In the genomic region with DNA sequence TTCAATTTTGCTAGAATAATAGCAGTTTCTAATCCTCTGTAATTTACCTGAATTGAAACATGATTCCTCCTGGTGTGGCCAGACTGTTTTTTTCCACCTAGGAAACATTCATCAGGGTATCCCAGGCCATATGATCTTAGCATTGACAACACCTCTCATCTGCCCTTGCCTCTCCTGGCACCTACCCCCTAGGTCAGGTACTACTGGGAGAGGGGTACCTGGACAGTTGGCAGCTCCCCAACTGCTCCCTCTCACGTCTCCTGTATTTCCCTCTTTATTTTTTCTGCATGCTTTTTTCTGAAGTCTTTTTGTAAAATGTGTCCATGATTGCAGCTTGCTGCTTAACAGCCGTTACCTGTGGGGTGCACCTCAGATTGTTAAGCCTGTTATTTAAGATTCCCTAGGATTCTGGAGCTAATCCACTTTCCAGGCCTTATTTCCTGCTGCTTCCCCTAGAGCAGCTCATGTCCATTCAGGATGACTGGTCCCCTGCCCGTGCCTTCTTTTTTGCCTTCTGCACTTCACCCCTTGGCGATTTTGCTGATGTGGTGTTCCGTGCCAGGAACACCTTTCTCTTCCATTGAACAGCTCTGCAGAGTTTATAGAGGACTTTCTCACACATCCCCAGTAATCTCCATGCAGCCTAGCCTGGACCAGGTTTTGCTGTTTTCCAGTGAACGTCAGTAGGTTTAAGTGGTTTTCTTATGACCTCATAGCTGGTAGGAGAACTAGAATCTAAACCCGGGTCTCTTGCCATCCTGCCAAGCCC, we compare ENCODE assay signal across 9 cellular contexts. TPM values are rescaled to one million over a fixed set of nuclear protein-coding genes. Genes with fewer than 3 reads are reported as not detected.
DNase-seq lines count a peak whose midpoint lies in the region; ATAC-seq and TF ChIP-seq lines count a peak whose summit lies in the region.
"Had no signal": no experiment of that assay in that cellular context is flagged by ENCODE, and none has a peak within 500 bp of the region (broad histone marks: within the 10 kb centered on the region; RNA-seq: fewer than 3 reads in every experiment).

No MANE protein-coding gene starts in this region.

- peaks cover 26% of the 10 kb centered on the region for H3K4me1 Mint-ChIP-seq in activated B cell treated with CpG ODN at 0.5 μM for 24 hours

- WGBS in lower leg skin, 2 donors, result 27 to 32% methylated on average over 7 of the region's 7 CpGs

- H3K9me3 Mint-ChIP-seq in activated B cell treated with CpG ODN at 0.5 μM for 24 hours, result no peaks in the 10 kb centered on the region

- H3K27me3 ChIP-seq in BE2C, result no peaks in the 10 kb centered on the region
- H3K27me3 ChIP-seq: BLaER1 had no signal

- H3K27ac Mint-ChIP-seq in activated B cell treated with CpG ODN at 0.5 μM for 24 hours, result peak overlapping the region; percentile 0

- H3K36me3 Mint-ChIP-seq in activated B cell treated with CpG ODN at 0.5 μM for 24 hours (ENCODE audit: low read depth), result no peaks in the 10 kb centered on the region

- H3K4me1 ChIP-seq in BE2C, result no peaks in the 10 kb centered on the region

- H3K9me3 ChIP-seq in BE2C, result no peaks in the 10 kb centered on the region
- H3K9me3 ChIP-seq: BLaER1 had no signal

- CTCF ChIA-PET in activated B cell treated with CpG ODN at 0.5 μM for 24 hours (lab: Charles Lee), result interaction anchor here (1.0 to 1.7 kb wide), 2 partner anchors 9 to 36 kb away, joined by 5 read pairs; no protein-coding TSS in a partner anchor

- POLR2A ChIA-PET in activated B cell treated with CpG ODN at 0.5 μM for 24 hours (lab: Charles Lee), result no interaction called here

- intact Hi-C loops in activated B cell treated with CpG ODN at 0.5 μM for 24 hours (cut with micrococcal nuclease), result no loop called here
- intact Hi-C loops in lower leg skin (cut with DNase I; ENCODE audit: low total_unique reads), result no loop called here

- no peaks in the 10 kb centered on the region for H3K36me3 ChIP-seq in BE2C
- H3K36me3 ChIP-seq: BLaER1 had no signal

- DNase-seq in BE2C (peak; percentile 38), LHCN-M2 (ENCODE audit: low read depth) (peak; percentile 7), activated B cell treated with CpG ODN at 0.5 μM for 24 hours (no peak), iPS-NIHi7 (ENCODE audit: extremely low spot score) (peak; percentile 61), lower leg skin (ENCODE audit: low spot score in 2 of 2) (no peak), COLO829 (ENCODE audit: low spot score) (no peak)
- DNase-seq in activated CD4-positive, CD25-positive, alpha-beta regulatory T cell (lab: John Stamatoyannopoulos, UW), result no peak

- ATAC-seq in activated B cell treated with CpG ODN at 0.5 μM for 24 hours (ENCODE audit: low read depth), result no peak
- no peak for ATAC-seq in HG02588 (IDR thresholded peaks at IDR 0.05; ENCODE audit: unreplicated experiment)

- H3K4me3 Mint-ChIP-seq in activated B cell treated with CpG ODN at 0.5 μM for 24 hours, result no peak overlapping the region

- H3K4me3 ChIP-seq in BE2C (ENCODE audit: low read depth, low read length) (peak overlapping the region; percentile 7; the same call in 1 of the 2 replicates), lower leg skin (ENCODE audit: low read depth, poor library complexity, severe bottlenecking) (no peak overlapping the region)
- H3K4me3 ChIP-seq: BLaER1 had no signal

- no peaks in the 10 kb centered on the region for H3K27me3 Mint-ChIP-seq in activated B cell treated with CpG ODN at 0.5 μM for 24 hours

- no peak for TF ChIP-seq CTCF in BE2C (IDR thresholded peaks at IDR 0.05; ENCODE audit: low read depth, low read length)
- no peak for TF ChIP-seq CTCF in activated B cell treated with CpG ODN at 0.5 μM for 24 hours (IDR thresholded peaks at IDR 0.05)
- no peak for TF ChIP-seq CTCF in lower leg skin (IDR thresholded peaks at IDR 0.05)

- no peak for TF ChIP-seq POLR2A in lower leg skin (IDR thresholded peaks at IDR 0.05)

RNA-seq across cellular contexts. Expression of a gene that starts 33.6 kb away (rescaled TPM):
- 1.7 TPM for polyA plus RNA-seq in BE2C (2012; ENCODE audit: insufficient read depth, insufficient read length, low read depth)
- total RNA-seq in LHCN-M2 (2014; rRNA removed) (6.8 and 7.9 TPM in 2 replicates), activated B cell treated with CpG ODN at 0.5 μM for 24 hours (6.1 and 6.5 TPM in 2 replicates), lower leg skin (10 to 100 TPM in 3 of 4 donors, 1 to 10 TPM in 1; 7.6 to 16.5 (median 13.0) TPM)
- 3.7 TPM for polyA plus RNA-seq in LHCN-M2 (2012)

Comparison
In these comparisons a context has a peak if more than half of its experiments do, and no peak if none do; other contexts are left out.
1. DNase-seq: peak in BE2C (single experiment), LHCN-M2 (single experiment) and iPS-NIHi7 (single experiment); none in activated B cell treated with CpG ODN at 0.5 μM for 24 hours (single experiment), lower leg skin (0 of 2), activated CD4-positive, CD25-positive, alpha-beta regulatory T cell (0 of 4) and COLO829 (single experiment).